Comparison of ENCODE assay signal across 1 cellular context in genomic region chr2:71462641-71463341, GRCh38.
TF ChIP-seq lines count a peak whose summit lies in the region.

No MANE protein-coding gene starts in this region.

TF ChIP-seq in H1, 55 proteins besides CTCF, POLR2A, EP300 and RAD21:
- no peak for TF ChIP-seq YY1 (IDR thresholded peaks at IDR 0.05; ENCODE audit: low read depth, low read length)
- peak; percentile 6; the same call in 1 of the 2 replicates for TF ChIP-seq SUZ12 (IDR thresholded peaks at IDR 0.05; ENCODE audit: low read length)
- TF ChIP-seq SIN3A (conservative IDR thresholded peaks at IDR 0.05 in 1 of 2, IDR thresholded peaks at IDR 0.05 in 1 of 2; ENCODE audit: low read depth in 1 of 2, low read length in 2 of 2) = no peak
- TF ChIP-seq ASH2L (IDR thresholded peaks at IDR 0.05; ENCODE audit: low read length) = no peak
